In the genomic region with DNA sequence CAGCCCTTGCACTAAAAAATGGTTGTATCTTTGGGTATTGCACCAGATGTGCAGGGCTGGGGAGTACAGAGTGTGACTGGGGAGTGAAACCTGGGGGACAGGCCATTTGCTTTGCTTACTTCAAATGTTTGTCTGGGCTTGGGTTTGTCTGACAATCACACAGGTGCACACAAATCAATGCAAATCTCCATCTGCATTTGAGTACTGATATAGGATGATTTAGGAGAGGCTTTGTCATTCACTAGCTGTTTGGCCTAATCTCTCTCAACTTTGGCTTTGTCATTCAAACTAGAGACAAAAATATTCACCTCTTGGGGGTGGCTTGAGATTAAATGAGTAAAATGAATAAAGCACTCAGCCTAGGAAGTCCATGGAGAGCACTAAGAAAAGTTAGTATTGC, we compare ENCODE assay signal across 33 cellular contexts. TPM values are rescaled to one million over a fixed set of nuclear protein-coding genes. Genes with fewer than 3 reads are reported as not detected.
"Had no signal": no experiment of that assay in that cellular context is flagged by ENCODE, and none has a peak within 500 bp of the region (broad histone marks: within the 10 kb centered on the region; RNA-seq: fewer than 3 reads in every experiment).

No MANE protein-coding gene starts in this region.

- H3K27ac Mint-ChIP-seq: activated naive CD4-positive, alpha-beta T cell treated with anti-CD3 and anti-CD28 coated beads, Interleukin-2, amount 10 ng/mL, durations not matched to agents 7 days and 5 days; immature natural killer cell; naive B cell had no signal

- H3K4me3 ChIP-seq: breast epithelium, esophagus muscularis mucosa, heart right ventricle, ovary, prostate gland, skin epidermis, uterus had no signal

- H3K4me1 Mint-ChIP-seq: activated naive CD4-positive, alpha-beta T cell treated with anti-CD3 and anti-CD28 coated beads, Interleukin-2, amount 10 ng/mL, durations not matched to agents 7 days and 5 days; central memory CD8-positive, alpha-beta T cell; immature natural killer cell had no signal

- H3K36me3 Mint-ChIP-seq: activated naive CD4-positive, alpha-beta T cell treated with anti-CD3 and anti-CD28 coated beads, Interleukin-2, amount 10 ng/mL, durations not matched to agents 7 days and 5 days; immature natural killer cell; naive B cell had no signal

- H3K27ac ChIP-seq: breast epithelium, esophagus muscularis mucosa, foreskin keratinocyte, heart right ventricle, ovary, prostate gland, skin epidermis, testis, uterus, VCaP had no signal

- H3K4me1 ChIP-seq: breast epithelium, foreskin keratinocyte, prostate gland, testis, uterus had no signal

- H3K27me3 ChIP-seq: ovary, testis, uterus had no signal

- H3K4me3 Mint-ChIP-seq: activated naive CD4-positive, alpha-beta T cell treated with anti-CD3 and anti-CD28 coated beads, Interleukin-2, amount 10 ng/mL, durations not matched to agents 7 days and 5 days; central memory CD8-positive, alpha-beta T cell; immature natural killer cell had no signal

- ATAC-seq: activated CD4-positive, CD25-positive, alpha-beta regulatory T cell treated with anti-CD3 and anti-CD28 coated beads, Interleukin-2, amount 50 U/mL, for 24 hours; foreskin keratinocyte; left colon; sciatic nerve; stimulated activated naive CD8-positive, alpha-beta T cell treated with anti-CD3 and anti-CD28 coated beads, Interleukin-15, Interleukin-2, amounts not matched to agents 100 U/mL and 50 U/mL, for 24 hours had no signal

- H3K9me3 Mint-ChIP-seq: activated naive CD4-positive, alpha-beta T cell treated with anti-CD3 and anti-CD28 coated beads, Interleukin-2, amount 10 ng/mL, durations not matched to agents 7 days and 5 days; central memory CD8-positive, alpha-beta T cell; immature natural killer cell; naive B cell had no signal

- H3K36me3 ChIP-seq: breast epithelium, esophagus muscularis mucosa, heart right ventricle, ovary, prostate gland, uterus had no signal

- H3K9me3 ChIP-seq: breast epithelium, esophagus muscularis mucosa, heart right ventricle, ovary, prostate gland, testis, uterus had no signal

- DNase-seq: activated CD4-positive, alpha-beta T cell treated with anti-CD3 and anti-CD28 coated beads for 48 hours; activated CD4-positive, alpha-beta T cell treated with anti-CD3 and anti-CD28 coated beads, Interleukin-2, amount 50 U/mL, for 48 hours; activated CD8-positive, alpha-beta memory T cell treated with anti-CD3 and anti-CD28 coated beads for 24 hours; activated gamma-delta T cell; activated naive CD4-positive, alpha-beta T cell treated with anti-CD3 and anti-CD28 coated beads, Interleukin-2, amount 10 ng/mL, durations not matched to agents 7 days and 5 days; dermis blood vessel endothelial cell; effector CD4-positive, alpha-beta T cell; foreskin keratinocyte; heart right ventricle; immature natural killer cell; kidney; left colon; mammary epithelial cell; naive B cell; ovary; retina; stimulated activated CD4-positive, alpha-beta T cell treated with anti-CD3 and anti-CD28 coated beads, Interleukin-12 subunit alpha, Interleukin-12 subunit beta, amount 100 ng/mL, for 4 hours; stimulated activated CD4-positive, alpha-beta T cell treated with anti-CD3 and anti-CD28 coated beads, Interleukin-4, amount 100 ng/mL, for 1 hour; stimulated activated naive CD8-positive, alpha-beta T cell treated with anti-CD3 and anti-CD28 coated beads, Interleukin-15, Interleukin-2, amounts not matched to agents 100 U/mL and 50 U/mL, for 24 hours; testis; trophoblast cell; uterus had no signal

RNA-seq across cellular contexts. Expression of a gene that starts 3.8 kb away (rescaled TPM):
- total RNA-seq: breast epithelium; dermis blood vessel endothelial cell; esophagus muscularis mucosa; foreskin keratinocyte; heart right ventricle; kidney; left colon; liver; mammary epithelial cell; ovary; sciatic nerve; T-helper 1 cell treated with Interleukin-12 subunit alpha and Interleukin-12 subunit beta and Interleukin-4 antibody, amounts not matched to agents 30 ng/mL and 1 ng/mL, for 36 hours had no signal
- polyA plus RNA-seq: heart right ventricle, immature natural killer cell, liver, mammary epithelial cell had no signal

RNA-seq across cellular contexts. Expression of a gene that starts 34.6 kb away (rescaled TPM):
- total RNA-seq: dermis blood vessel endothelial cell had no signal
- polyA plus RNA-seq: neural cell had no signal
